In the genomic region with DNA sequence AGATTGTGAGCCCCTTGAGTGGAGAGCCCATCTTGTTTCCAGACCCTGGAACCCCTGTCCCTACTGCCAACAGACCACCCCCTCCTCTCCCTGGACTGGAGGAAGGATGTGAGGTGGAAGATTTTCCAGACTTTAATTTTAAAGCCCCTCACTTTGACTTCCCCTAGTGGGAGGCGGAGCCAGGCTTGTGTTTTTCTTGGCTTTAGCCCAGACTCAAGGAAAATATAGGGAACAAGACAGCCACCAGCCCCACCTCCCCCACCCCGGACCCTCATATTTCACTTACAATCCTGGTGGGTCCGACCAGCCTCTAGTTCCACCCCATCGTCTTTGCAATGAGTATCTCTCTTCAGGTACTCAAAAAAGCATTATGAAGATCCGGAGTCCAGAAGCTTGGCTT, we compare ENCODE assay signal across 27 cellular contexts. TPM values are rescaled to one million over a fixed set of nuclear protein-coding genes. Genes with fewer than 3 reads are reported as not detected.
DNase-seq lines count a peak whose midpoint lies in the region; TF ChIP-seq lines count a peak whose summit lies in the region.
"Had no signal": no experiment of that assay in that cellular context is flagged by ENCODE, and none has a peak within 500 bp of the region (broad histone marks: within the 10 kb centered on the region; RNA-seq: fewer than 3 reads in every experiment).

No MANE protein-coding gene starts in this region.

- H3K27ac Mint-ChIP-seq in brain, result no peak overlapping the region
- H3K27ac Mint-ChIP-seq in nephron progenitor cell, result no peak overlapping the region
- H3K27ac Mint-ChIP-seq: CD4-positive, alpha-beta memory T cell had no signal

- H3K4me1 ChIP-seq in iPS-20b (ENCODE audit: insufficient read depth, low read length) (peaks cover 16% of the 10 kb centered on the region; the same call in 1 of the 2 replicates), tibial nerve (peaks cover 0 to 45% (median 30%) of the 10 kb centered on the region in 4 donors)
- H3K4me1 ChIP-seq: SJCRH30 had no signal

- H3K4me3 ChIP-seq in iPS-20b (ENCODE audit: low read length) (peak overlapping the region; percentile 45; the same call in 1 of the 2 replicates), tibial nerve (no peak overlapping the region)
- H3K4me3 ChIP-seq: PC-9, SJCRH30 had no signal

- H3K9ac ChIP-seq in iPS-20b (ENCODE audit: low read depth, low read length), result no peak overlapping the region

- H3K4me1 Mint-ChIP-seq in brain (peaks cover 49% of the 10 kb centered on the region), nephron progenitor cell (peaks cover 49% of the 10 kb centered on the region)

- H3K27ac ChIP-seq in iPS-20b (ENCODE audit: low read length) (no peak overlapping the region), tibial nerve (no peak overlapping the region)
- H3K27ac ChIP-seq: PC-9, SJCRH30 had no signal

- 58 to 66% methylated on average over 5 of the region's 5 CpGs for whole genome bisulfite sequencing in tibial nerve, 2 donors

- TF ChIP-seq POLR2A in tibial nerve (IDR thresholded peaks at IDR 0.05), result no peak

- H3K27me3 ChIP-seq in iPS-20b (ENCODE audit: insufficient read depth, low read length) (peaks cover 99% of the 10 kb centered on the region), tibial nerve (peaks cover 0 to 67% of the 10 kb centered on the region in 2 donors)

- TF ChIP-seq EP300 in tibial nerve (IDR thresholded peaks at IDR 0.05), result no peak

- H3K27me3 Mint-ChIP-seq in brain (peaks cover 95% of the 10 kb centered on the region), nephron progenitor cell (ENCODE audit: low read depth, poor library complexity) (peaks cover 89% of the 10 kb centered on the region)

- DNase-seq in nephron progenitor cell (no peak), GM10248 (ENCODE audit: extremely low spot score) (no peak), tibial nerve (ENCODE audit: low spot score in 2 of 2) (no peak), D341Med (ENCODE audit: low spot score) (no peak), DMS 273 treated with DMSO at 0.1 percent for 48 hours (lab: John Stamatoyannopoulos, UW) (no peak)
- DNase-seq: C1 segment of cervical spinal cord; CD4-positive, alpha-beta memory T cell; COR-L47; DMS79; EL; GDM1; KG1; MM.1S; NCI-H1417; NCI-H1694; NCI-H2029 treated with DMSO at 0.1 percent for 48 hours; NCI-H2227 treated with DMSO at 0.1 percent for 48 hours; NCI-H526 treated with DMSO at 0.1 percent for 48 hours; PC-9 had no signal

- no peaks in the 10 kb centered on the region for H3K36me3 Mint-ChIP-seq in brain
- H3K36me3 Mint-ChIP-seq in nephron progenitor cell (ENCODE audit: low read depth), result no peaks in the 10 kb centered on the region
- H3K36me3 Mint-ChIP-seq: CD4-positive, alpha-beta memory T cell had no signal

- H3K4me3 Mint-ChIP-seq in brain (peak overlapping the region; percentile 78 to 83 (median 81)), nephron progenitor cell (peak overlapping the region; percentile 74)

- TF ChIP-seq CTCF in brain (conservative IDR thresholded peaks at IDR 0.05), result no peak
- TF ChIP-seq CTCF in nephron progenitor cell (IDR thresholded peaks at IDR 0.05), result no peak
- TF ChIP-seq CTCF in GM10248 (IDR thresholded peaks at IDR 0.05; ENCODE audit: control extremely low read depth, extremely low read depth, low read depth, missing control alignments), result no peak
- TF ChIP-seq CTCF in tibial nerve (IDR thresholded peaks at IDR 0.05), result no peak

- H3K9me3 ChIP-seq in iPS-20b (ENCODE audit: insufficient read depth, low read depth, low read length), result no peaks in the 10 kb centered on the region
- H3K9me3 ChIP-seq in tibial nerve, result peaks cover 0 to 2% (median 0%) of the 10 kb centered on the region in 4 donors
- H3K9me3 ChIP-seq: SJCRH30 had no signal

- CTCF ChIA-PET in GM10248 (lab: Yijun Ruan, JAX), result no interaction called here

- POLR2A ChIA-PET in GM10248 (lab: Yijun Ruan, JAX), result no interaction called here

- H3K36me3 ChIP-seq in iPS-20b (ENCODE audit: insufficient read depth, low read depth, low read length), result no peaks in the 10 kb centered on the region
- H3K36me3 ChIP-seq in tibial nerve, result no peaks in the 10 kb centered on the region
- H3K36me3 ChIP-seq: SJCRH30 had no signal

- peaks cover 0 to 4% (median 4%) of the 10 kb centered on the region in 5 experiments for H3K9me3 Mint-ChIP-seq in brain
- H3K9me3 Mint-ChIP-seq in nephron progenitor cell, result peaks cover 9% of the 10 kb centered on the region

RNA-seq across cellular contexts. Expression of a gene that starts 40.8 kb away (rescaled TPM):
- polyA plus RNA-seq in brain (ENCODE audit: insufficient read depth, low read depth, low replicate concordance), result not detected
- not detected for total RNA-seq in tibial nerve
- total RNA-seq: A673; CD4-positive, alpha-beta memory T cell; HT1080; NCI-H460; PC-9; Right ventricle myocardium inferior; RPMI7951; SJCRH30 had no signal
- polyA plus RNA-seq: CD4-positive, alpha-beta memory T cell had no signal
